ENCODE assay signal across 16 cellular contexts in genomic region chr12:34393086-34393820, GRCh38.
DNase-seq lines count a peak whose midpoint lies in the region; ATAC-seq and TF ChIP-seq lines count a peak whose summit lies in the region.
"Had no signal": no experiment of that assay in that cellular context is flagged by ENCODE, and none has a peak within 500 bp of the region (broad histone marks: within the 10 kb centered on the region; RNA-seq: fewer than 3 reads in every experiment).

No MANE protein-coding gene starts in this region.

- POLR2A ChIA-PET in GM10248 (lab: Yijun Ruan, JAX): no interaction called here
- POLR2A ChIA-PET in activated CD8-positive, alpha-beta T cell treated with anti-CD3 and anti-CD28 coated beads, Interleukin-2, amount 10 ng/mL, durations not matched to agents 7 days and 5 days (lab: Charles Lee): no interaction called here

- H3K27ac Mint-ChIP-seq in activated CD8-positive, alpha-beta memory T cell treated with anti-CD3 and anti-CD28 coated beads, Interleukin-2, amount 10 ng/mL, durations not matched to agents 7 days and 5 days: no peak overlapping the region
- H3K27ac Mint-ChIP-seq in activated CD8-positive, alpha-beta T cell treated with anti-CD3 and anti-CD28 coated beads, Interleukin-2, amount 10 ng/mL, durations not matched to agents 7 days and 5 days: no peak overlapping the region
- H3K27ac Mint-ChIP-seq: T-cell had no signal

- H3K36me3 ChIP-seq in left ventricle myocardium inferior: no peaks in the 10 kb centered on the region

- no peak overlapping the region for H3K4me3 ChIP-seq in left ventricle myocardium inferior

- no peak for ATAC-seq in activated CD8-positive, alpha-beta memory T cell treated with anti-CD3 and anti-CD28 coated beads, Interleukin-2, amount 10 ng/mL, durations not matched to agents 7 days and 5 days
- no peak for ATAC-seq in activated CD8-positive, alpha-beta T cell treated with anti-CD3 and anti-CD28 coated beads, Interleukin-2, amount 10 ng/mL, durations not matched to agents 7 days and 5 days
- ATAC-seq in GM21390 (IDR thresholded peaks at IDR 0.05; ENCODE audit: unreplicated experiment) (no peak), GM21447 (IDR thresholded peaks at IDR 0.05; ENCODE audit: unreplicated experiment) (no peak)
- ATAC-seq: T-cell had no signal

- peaks cover 51% of the 10 kb centered on the region for H3K9me3 ChIP-seq in left ventricle myocardium inferior (replicated peaks)

- intact Hi-C loops in left ventricle myocardium inferior (cut with micrococcal nuclease): no loop called here
- intact Hi-C loops in posterior cingulate gyrus (cut with DNase I): no loop called here

- H3K4me1 Mint-ChIP-seq in activated CD8-positive, alpha-beta memory T cell treated with anti-CD3 and anti-CD28 coated beads, Interleukin-2, amount 10 ng/mL, durations not matched to agents 7 days and 5 days: no peaks in the 10 kb centered on the region
- H3K4me1 Mint-ChIP-seq in activated CD8-positive, alpha-beta T cell treated with anti-CD3 and anti-CD28 coated beads, Interleukin-2, amount 10 ng/mL, durations not matched to agents 7 days and 5 days (ENCODE audit: low read depth): no peaks in the 10 kb centered on the region
- H3K4me1 Mint-ChIP-seq: T-cell had no signal

- CTCF ChIA-PET in GM10248 (lab: Yijun Ruan, JAX): no interaction called here
- CTCF ChIA-PET in activated CD8-positive, alpha-beta memory T cell treated with anti-CD3 and anti-CD28 coated beads, Interleukin-2, amount 10 ng/mL, durations not matched to agents 7 days and 5 days (lab: Charles Lee): no interaction called here
- CTCF ChIA-PET in activated CD8-positive, alpha-beta T cell treated with anti-CD3 and anti-CD28 coated beads, Interleukin-2, amount 10 ng/mL, durations not matched to agents 7 days and 5 days (lab: Charles Lee): no interaction called here

- no peak overlapping the region for H3K27ac ChIP-seq in left ventricle myocardium inferior (replicated peaks)
- H3K27ac ChIP-seq: RWPE1 had no signal

- DNase-seq in GM10248 (ENCODE audit: extremely low spot score) (peak; percentile 1), left ventricle myocardium inferior (peak; percentile 7), posterior cingulate gyrus (peak in 8 of 10 donors; percentile 5 to 78 (median 16)), cortex of kidney (lab: John Stamatoyannopoulos, UW) (no peak)
- DNase-seq in activated CD8-positive, alpha-beta memory T cell treated with anti-CD3 and anti-CD28 coated beads, Interleukin-2, amount 10 ng/mL, durations not matched to agents 7 days and 5 days: peak; percentile 33
- DNase-seq in activated CD8-positive, alpha-beta T cell treated with anti-CD3 and anti-CD28 coated beads, Interleukin-2, amount 10 ng/mL, durations not matched to agents 7 days and 5 days: no peak
- DNase-seq: AML-193, GF-D8, IMR-90, NCI-H1930, NCI-H774, occipital lobe had no signal

- no peaks in the 10 kb centered on the region for H3K27me3 Mint-ChIP-seq in activated CD8-positive, alpha-beta memory T cell treated with anti-CD3 and anti-CD28 coated beads, Interleukin-2, amount 10 ng/mL, durations not matched to agents 7 days and 5 days
- H3K27me3 Mint-ChIP-seq in activated CD8-positive, alpha-beta T cell treated with anti-CD3 and anti-CD28 coated beads, Interleukin-2, amount 10 ng/mL, durations not matched to agents 7 days and 5 days (ENCODE audit: low read depth): no peaks in the 10 kb centered on the region

- H3K4me1 ChIP-seq in left ventricle myocardium inferior: no peaks in the 10 kb centered on the region

- no peaks in the 10 kb centered on the region for H3K36me3 Mint-ChIP-seq in activated CD8-positive, alpha-beta memory T cell treated with anti-CD3 and anti-CD28 coated beads, Interleukin-2, amount 10 ng/mL, durations not matched to agents 7 days and 5 days
- H3K36me3 Mint-ChIP-seq in activated CD8-positive, alpha-beta T cell treated with anti-CD3 and anti-CD28 coated beads, Interleukin-2, amount 10 ng/mL, durations not matched to agents 7 days and 5 days (ENCODE audit: low read depth): no peaks in the 10 kb centered on the region
- H3K36me3 Mint-ChIP-seq: T-cell had no signal

- TF ChIP-seq CTCF in GM10248 (IDR thresholded peaks at IDR 0.05; ENCODE audit: control extremely low read depth, extremely low read depth, low read depth, missing control alignments) (no peak), left ventricle myocardium inferior (IDR thresholded peaks at IDR 0.05; ENCODE audit: borderline replicate concordance) (no peak)

- no peak overlapping the region for H3K4me3 Mint-ChIP-seq in activated CD8-positive, alpha-beta memory T cell treated with anti-CD3 and anti-CD28 coated beads, Interleukin-2, amount 10 ng/mL, durations not matched to agents 7 days and 5 days
- no peak overlapping the region for H3K4me3 Mint-ChIP-seq in activated CD8-positive, alpha-beta T cell treated with anti-CD3 and anti-CD28 coated beads, Interleukin-2, amount 10 ng/mL, durations not matched to agents 7 days and 5 days
- H3K4me3 Mint-ChIP-seq: T-cell had no signal

- H3K27me3 ChIP-seq in left ventricle myocardium inferior (ENCODE audit: low read depth): peaks cover 67% of the 10 kb centered on the region

- peaks cover 6% of the 10 kb centered on the region for H3K9me3 Mint-ChIP-seq in activated CD8-positive, alpha-beta memory T cell treated with anti-CD3 and anti-CD28 coated beads, Interleukin-2, amount 10 ng/mL, durations not matched to agents 7 days and 5 days (ENCODE audit: low read depth)
- H3K9me3 Mint-ChIP-seq in activated CD8-positive, alpha-beta T cell treated with anti-CD3 and anti-CD28 coated beads, Interleukin-2, amount 10 ng/mL, durations not matched to agents 7 days and 5 days (ENCODE audit: insufficient read depth): peaks cover 4% of the 10 kb centered on the region

Comparison
In these comparisons a context has a peak if more than half of its experiments do, and no peak if none do; other contexts are left out.
1. DNase-seq: peak in GM10248 (single experiment), activated CD8-positive, alpha-beta memory T cell treated with anti-CD3 and anti-CD28 coated beads, Interleukin-2, amount 10 ng/mL, durations not matched to agents 7 days and 5 days (single experiment), left ventricle myocardium inferior (single experiment) and posterior cingulate gyrus (8 of 10); none in activated CD8-positive, alpha-beta T cell treated with anti-CD3 and anti-CD28 coated beads, Interleukin-2, amount 10 ng/mL, durations not matched to agents 7 days and 5 days (single experiment) and cortex of kidney (single experiment).